In genomic region chr5:66680804-66681203, GRCh38 we compare ENCODE assay signal across 18 cellular contexts.
DNase-seq lines count a peak whose midpoint lies in the region; ATAC-seq and TF ChIP-seq lines count a peak whose summit lies in the region.
"Had no signal": no experiment of that assay in that cellular context is flagged by ENCODE, and none has a peak within 500 bp of the region (broad histone marks: within the 10 kb centered on the region; RNA-seq: fewer than 3 reads in every experiment).

No MANE protein-coding gene starts in this region.

- no peaks in the 10 kb centered on the region for H3K79me2 ChIP-seq in KMS-11 (ENCODE audit: insufficient read depth, low read depth)

- TF ChIP-seq CTCF in GM10248 (IDR thresholded peaks at IDR 0.05; ENCODE audit: control extremely low read depth, extremely low read depth, low read depth, missing control alignments) (peak; percentile 16), KMS-11 (conservative IDR thresholded peaks at IDR 0.05; ENCODE audit: low read depth, low read length) (peak; percentile 54; the same call in 1 of the 2 replicates), brain microvascular endothelial cell (IDR thresholded peaks at IDR 0.05; ENCODE audit: low read depth, low read length, missing control alignments) (peak; percentile 43), nephron progenitor cell (IDR thresholded peaks at IDR 0.05) (peak; percentile 25)

- peaks cover 11% of the 10 kb centered on the region for H3K4me1 ChIP-seq in KMS-11 (ENCODE audit: low read depth, poor library complexity, severe bottlenecking)
- H3K4me1 ChIP-seq: gastroesophageal sphincter had no signal

- H3K36me3 ChIP-seq in KMS-11 (ENCODE audit: insufficient read depth): no peaks in the 10 kb centered on the region
- H3K36me3 ChIP-seq in brain microvascular endothelial cell (replicated peaks): no peaks in the 10 kb centered on the region
- H3K36me3 ChIP-seq: gastroesophageal sphincter had no signal

- H3K27ac ChIP-seq in KMS-11: no peak overlapping the region
- no peak overlapping the region for H3K27ac ChIP-seq in brain microvascular endothelial cell
- H3K27ac ChIP-seq: gastroesophageal sphincter, skin epidermis had no signal

- H3K27ac Mint-ChIP-seq in nephron progenitor cell: no peak overlapping the region
- no peak overlapping the region for H3K27ac Mint-ChIP-seq in activated CD4-positive, alpha-beta memory T cell treated with anti-CD3 and anti-CD28 coated beads for 36 hours
- H3K27ac Mint-ChIP-seq: activated CD4-positive, alpha-beta T cell treated with anti-CD3 and anti-CD28 coated beads for 36 hours; activated naive CD8-positive, alpha-beta T cell; B cell; stimulated activated memory B cell treated with anti-CD40 and anti-IgM and Interleukin-4, amounts not matched to agents 10 μg/mL and 1 μg/mL and 100 μg/mL, for 72 hours; T-helper 17 cell had no signal

- no peak overlapping the region for H3K4me2 ChIP-seq in KMS-11

- no peaks in the 10 kb centered on the region for H3K27me3 Mint-ChIP-seq in nephron progenitor cell (ENCODE audit: low read depth, poor library complexity)
- H3K27me3 Mint-ChIP-seq in activated CD4-positive, alpha-beta memory T cell treated with anti-CD3 and anti-CD28 coated beads for 36 hours: peaks cover 9% of the 10 kb centered on the region
- H3K27me3 Mint-ChIP-seq: activated naive CD8-positive, alpha-beta T cell; stimulated activated memory B cell treated with anti-CD40 and anti-IgM and Interleukin-4, amounts not matched to agents 10 μg/mL and 1 μg/mL and 100 μg/mL, for 72 hours had no signal

- no peak overlapping the region for H2AFZ ChIP-seq in KMS-11 (ENCODE audit: low read depth)

- intact Hi-C loops in activated CD4-positive, alpha-beta memory T cell treated with anti-CD3 and anti-CD28 coated beads for 36 hours (cut with micrococcal nuclease): no loop called here

- DNase-seq in GM10248 (ENCODE audit: extremely low spot score): no peak
- no peak for DNase-seq in brain microvascular endothelial cell
- no peak for DNase-seq in nephron progenitor cell
- DNase-seq in islet precursor cell: no peak
- DNase-seq in activated CD4-positive, alpha-beta memory T cell treated with anti-CD3 and anti-CD28 coated beads for 36 hours: no peak
- DNase-seq: activated CD4-positive, alpha-beta T cell treated with anti-CD3 and anti-CD28 coated beads for 36 hours; activated T-cell treated with anti-CD3 and anti-CD28 coated beads for 4 hours; DMS79; occipital lobe; T-helper 17 cell had no signal

- H4K20me1 ChIP-seq in KMS-11 (ENCODE audit: insufficient read depth): no peaks in the 10 kb centered on the region

- CTCF ChIA-PET in GM10248 (lab: Yijun Ruan, JAX): interaction anchor here (1.6 kb wide), 1 partner anchor 374 kb away, joined by 4 read pairs; no protein-coding TSS in a partner anchor
- CTCF ChIA-PET in activated CD4-positive, alpha-beta memory T cell treated with anti-CD3 and anti-CD28 coated beads for 36 hours (lab: Charles Lee): interaction anchor here (1.1 kb wide), 1 partner anchor 372 kb away, joined by 3 read pairs; no protein-coding TSS in a partner anchor

- H3K4me3 Mint-ChIP-seq in nephron progenitor cell: no peak overlapping the region
- no peak overlapping the region for H3K4me3 Mint-ChIP-seq in activated CD4-positive, alpha-beta memory T cell treated with anti-CD3 and anti-CD28 coated beads for 36 hours
- H3K4me3 Mint-ChIP-seq: activated CD4-positive, alpha-beta T cell treated with anti-CD3 and anti-CD28 coated beads for 36 hours; activated naive CD8-positive, alpha-beta T cell; B cell; stimulated activated memory B cell treated with anti-CD40 and anti-IgM and Interleukin-4, amounts not matched to agents 10 μg/mL and 1 μg/mL and 100 μg/mL, for 72 hours; T-helper 17 cell had no signal

- POLR2A ChIA-PET in GM10248 (lab: Yijun Ruan, JAX): no interaction called here
- POLR2A ChIA-PET in activated CD4-positive, alpha-beta memory T cell treated with anti-CD3 and anti-CD28 coated beads for 36 hours (lab: Charles Lee): no interaction called here

- no peak overlapping the region for H3K9ac ChIP-seq in KMS-11

- no peaks in the 10 kb centered on the region for H3K9me3 Mint-ChIP-seq in nephron progenitor cell
- no peaks in the 10 kb centered on the region for H3K9me3 Mint-ChIP-seq in activated CD4-positive, alpha-beta memory T cell treated with anti-CD3 and anti-CD28 coated beads for 36 hours
- H3K9me3 Mint-ChIP-seq: stimulated activated memory B cell treated with anti-CD40 and anti-IgM and Interleukin-4, amounts not matched to agents 10 μg/mL and 1 μg/mL and 100 μg/mL, for 72 hours had no signal

- no peaks in the 10 kb centered on the region for H3K36me3 Mint-ChIP-seq in nephron progenitor cell (ENCODE audit: low read depth)
- no peaks in the 10 kb centered on the region for H3K36me3 Mint-ChIP-seq in activated CD4-positive, alpha-beta memory T cell treated with anti-CD3 and anti-CD28 coated beads for 36 hours
- H3K36me3 Mint-ChIP-seq: activated naive CD8-positive, alpha-beta T cell; stimulated activated memory B cell treated with anti-CD40 and anti-IgM and Interleukin-4, amounts not matched to agents 10 μg/mL and 1 μg/mL and 100 μg/mL, for 72 hours had no signal

- no peak overlapping the region for H3K4me3 ChIP-seq in KMS-11 (IDR thresholded peaks at IDR 0.05; ENCODE audit: insufficient read depth, low read depth, low read length)
- H3K4me3 ChIP-seq in brain microvascular endothelial cell (ENCODE audit: low read depth, low read length): no peak overlapping the region
- H3K4me3 ChIP-seq: gastroesophageal sphincter, skin epidermis had no signal

- H3K4me1 Mint-ChIP-seq in nephron progenitor cell: peaks cover 9% of the 10 kb centered on the region
- H3K4me1 Mint-ChIP-seq in activated CD4-positive, alpha-beta memory T cell treated with anti-CD3 and anti-CD28 coated beads for 36 hours (ENCODE audit: low read depth): no peaks in the 10 kb centered on the region
- H3K4me1 Mint-ChIP-seq: activated CD4-positive, alpha-beta T cell treated with anti-CD3 and anti-CD28 coated beads for 36 hours; B cell; T-helper 17 cell had no signal

- no peak for ATAC-seq in GM18873 (IDR thresholded peaks at IDR 0.05; ENCODE audit: low FRiP score, unreplicated experiment)
- no peak for ATAC-seq in GM18909 (IDR thresholded peaks at IDR 0.05; ENCODE audit: poor library complexity, unreplicated experiment)
- ATAC-seq: activated CD4-positive, alpha-beta T cell treated with anti-CD3 and anti-CD28 coated beads for 36 hours; gastroesophageal sphincter; stimulated activated memory B cell treated with anti-CD40 and anti-IgM and Interleukin-4, amounts not matched to agents 10 μg/mL and 1 μg/mL and 100 μg/mL, for 72 hours; T-helper 17 cell had no signal

- H3K27me3 ChIP-seq in KMS-11 (ENCODE audit: insufficient read depth, low read depth) (no peaks in the 10 kb centered on the region), brain microvascular endothelial cell (replicated peaks) (no peaks in the 10 kb centered on the region)
- H3K27me3 ChIP-seq: gastroesophageal sphincter had no signal

- in situ Hi-C loops in brain microvascular endothelial cell (cut with HindIII; ENCODE audit: low pct_ligation_motif_present, low sequenced_read_pairs): no loop called here
